In the genomic region with DNA sequence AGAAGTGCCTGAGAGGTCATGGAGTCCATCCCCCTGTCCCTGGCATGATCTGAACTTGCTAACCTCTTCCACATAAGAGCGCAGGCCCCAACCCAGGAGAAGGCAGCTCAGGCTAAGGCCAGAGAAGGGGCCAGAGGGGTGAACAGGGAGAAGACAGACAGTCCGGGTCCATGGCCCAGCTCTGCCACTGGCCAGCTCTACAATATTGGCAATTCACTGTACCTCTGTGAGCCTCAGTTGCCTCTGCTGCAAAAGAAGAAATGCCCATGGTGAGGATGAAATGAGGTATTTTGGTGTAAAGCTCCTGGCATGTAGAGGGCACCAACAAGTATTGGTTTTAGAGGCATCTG, we compare ENCODE assay signal across 21 cellular contexts.
"Had no signal": no experiment of that assay in that cellular context is flagged by ENCODE, and none has a peak within 500 bp of the region (broad histone marks: within the 10 kb centered on the region; RNA-seq: fewer than 3 reads in every experiment).

No MANE protein-coding gene starts in this region.

- H3K4me3 ChIP-seq: MG63, SJSA1, SK-N-MC had no signal

- H3K27ac ChIP-seq: HL-60, SJSA1, SK-N-MC had no signal

- DNase-seq: KBM-7, NCI-H1092, NCI-H1105 treated with DMSO at 0.1 percent for 48 hours, NCI-H1417 treated with DMSO at 0.1 percent for 48 hours, NCI-H146, NCI-H187, NCI-H2029, NCI-H2081 treated with DMSO at 0.1 percent for 48 hours, NCI-H2171, NCI-H226, NCI-H510A, NCI-H524 treated with DMSO at 0.1 percent for 48 hours, NCI-H69, NCI-H774, Right ventricle myocardium superior, RPMI8226, SIG-M5 had no signal
